Comparison of ENCODE assay signal across 20 cellular contexts in genomic region chr3:10387881-10388621, GRCh38.
DNase-seq lines count a peak whose midpoint lies in the region; TF ChIP-seq lines count a peak whose summit lies in the region.
"Had no signal": no experiment of that assay in that cellular context is flagged by ENCODE, and none has a peak within 500 bp of the region (broad histone marks: within the 10 kb centered on the region; RNA-seq: fewer than 3 reads in every experiment).

No MANE protein-coding gene starts in this region.

- H3K4me1 ChIP-seq in fibroblast of lung (ENCODE audit: control insufficient read depth, extremely low read depth, insufficient read depth, low read length) = no peaks in the 10 kb centered on the region
- H3K4me1 ChIP-seq in spleen = peaks cover 0 to 31% (median 16%) of the 10 kb centered on the region in 6 donors
- H3K4me1 ChIP-seq: A549, HAP-1, right lobe of liver, upper lobe of right lung had no signal

- H3K4me3 ChIP-seq in LNCaP clone FGC (ENCODE audit: low read depth, low read length) (no peak overlapping the region), fibroblast of lung (replicated peaks in 1 of 4; ENCODE audit: control extremely low read depth in 1 of 4, insufficient read depth in 1 of 4, low read depth in 3 of 4, low read length in 4 of 4) (no peak overlapping the region), spleen (no peak overlapping the region)
- H3K4me3 ChIP-seq: A549, HAP-1, right lobe of liver, upper lobe of right lung had no signal

- H3K79me2 ChIP-seq in fibroblast of lung (ENCODE audit: control insufficient read depth, insufficient read depth, low read length) = no peaks in the 10 kb centered on the region

- intact Hi-C loops in spleen (cut with DNase I; ENCODE audit: low total_unique reads) = no loop called here

- DNase-seq in NCI-H2227 (lab: John Stamatoyannopoulos, UW; ENCODE audit: unreplicated experiment) (peak; percentile 20), NCI-H2227 treated with DMSO at 0.1 percent for 48 hours (lab: John Stamatoyannopoulos, UW) (no peak), LNCaP clone FGC (ENCODE audit: low read depth) (peak; percentile 6), fibroblast of lung (ENCODE audit: low read depth in 2 of 2) (peak; percentile 20 to 36), spleen (peak; percentile 59), GM10248 (ENCODE audit: extremely low spot score) (no peak)
- DNase-seq in activated naive CD4-positive, alpha-beta T cell treated with anti-CD3 and anti-CD28 coated beads, Interleukin-2, amount 50 U/mL, for 16 hours = no peak
- DNase-seq in activated CD4-positive, alpha-beta T cell treated with anti-CD3 and anti-CD28 coated beads, Interleukin-2, amount 50 U/mL, for 4 hours = no peak
- DNase-seq: activated CD4-positive, alpha-beta T cell treated with anti-CD3 and anti-CD28 coated beads, Interleukin-2, amount 10 ng/mL, durations not matched to agents 7 days and 5 days; activated naive CD4-positive, alpha-beta T cell; left colon; NCI-H1436; NCI-H226; NK-92 treated with Interleukin-12 subunit alpha and Interleukin-12 subunit beta, amount 100 ng/mL, for 24 hours; right lobe of liver; stimulated activated naive CD8-positive, alpha-beta T cell treated with anti-CD3 and anti-CD28 coated beads, Interleukin-15, amount 100 ng/mL, for 72 hours; upper lobe of right lung had no signal

- 61 to 67% (median 63%) methylated on average over 6 of the region's 6 CpGs for WGBS in spleen, 5 donors

- no peak overlapping the region for H3K4me2 ChIP-seq in fibroblast of lung (ENCODE audit: extremely low read depth, insufficient read depth, low read length)
- H3K4me2 ChIP-seq: A549 had no signal

- no peak overlapping the region for H3K9ac ChIP-seq in fibroblast of lung (ENCODE audit: insufficient read depth, low read length)

- CTCF ChIA-PET in GM10248 (lab: Yijun Ruan, JAX) = no interaction called here

- H3K27me3 ChIP-seq in fibroblast of lung (ENCODE audit: control insufficient read depth, insufficient read depth, low read length) = peaks cover 6% of the 10 kb centered on the region
- H3K27me3 ChIP-seq in spleen (replicated peaks in 1 of 7) = no peaks in the 10 kb centered on the region
- H3K27me3 ChIP-seq: right lobe of liver, upper lobe of right lung had no signal

- H3K27ac ChIP-seq in fibroblast of lung (ENCODE audit: insufficient read depth, low read length) = no peak overlapping the region
- peak overlapping the region in 2 of 8 donors; percentile 36 to 81 for H3K27ac ChIP-seq in spleen
- H3K27ac ChIP-seq: A549, C4-2B, right lobe of liver, upper lobe of right lung had no signal

- H3K9me3 ChIP-seq in fibroblast of lung (ENCODE audit: control insufficient read depth, insufficient read depth, low read depth, low read length) = no peaks in the 10 kb centered on the region
- peaks cover 0 to 42% (median 35%) of the 10 kb centered on the region in 8 donors for H3K9me3 ChIP-seq in spleen
- H3K9me3 ChIP-seq: A549, HAP-1, right lobe of liver had no signal

- no peaks in the 10 kb centered on the region for H4K20me1 ChIP-seq in fibroblast of lung (ENCODE audit: control insufficient read depth, extremely low read depth, insufficient read depth, low read length)

- no peaks in the 10 kb centered on the region for H3K36me3 ChIP-seq in fibroblast of lung (ENCODE audit: control insufficient read depth, insufficient read depth, low read length)
- H3K36me3 ChIP-seq in spleen = no peaks in the 10 kb centered on the region
- H3K36me3 ChIP-seq: HAP-1, upper lobe of right lung had no signal

- no peak overlapping the region for H2AFZ ChIP-seq in fibroblast of lung (ENCODE audit: low read length)

- TF ChIP-seq POLR2A in spleen (IDR thresholded peaks at IDR 0.05) = no peak

- POLR2A ChIA-PET in GM10248 (lab: Yijun Ruan, JAX) = no interaction called here

- TF ChIP-seq CTCF in LNCaP clone FGC (IDR thresholded peaks at IDR 0.05; ENCODE audit: control insufficient read depth, extremely low read depth, insufficient read depth) (no peak), fibroblast of lung (conservative IDR thresholded peaks at IDR 0.05 in 1 of 2, IDR thresholded peaks at IDR 0.05 in 1 of 2; ENCODE audit: low read depth in 1 of 2, low read length in 2 of 2) (no peak), spleen (IDR thresholded peaks at IDR 0.05 in 8 of 11, conservative IDR thresholded peaks at IDR 0.05 in 3 of 11) (no peak), GM10248 (IDR thresholded peaks at IDR 0.05; ENCODE audit: control extremely low read depth, extremely low read depth, low read depth, missing control alignments) (no peak)

Comparison
In these comparisons a context has a peak if more than half of its experiments do, and no peak if none do; other contexts are left out.
1. DNase-seq: peak in NCI-H2227 (single experiment), LNCaP clone FGC (single experiment), fibroblast of lung (2 of 2) and spleen (single experiment); none in NCI-H2227 treated with DMSO at 0.1 percent for 48 hours (single experiment), activated naive CD4-positive, alpha-beta T cell treated with anti-CD3 and anti-CD28 coated beads, Interleukin-2, amount 50 U/mL, for 16 hours (single experiment), activated CD4-positive, alpha-beta T cell treated with anti-CD3 and anti-CD28 coated beads, Interleukin-2, amount 50 U/mL, for 4 hours (0 of 2) and GM10248 (single experiment).